Comparison of ENCODE assay signal across 8 cellular contexts in the genomic region with DNA sequence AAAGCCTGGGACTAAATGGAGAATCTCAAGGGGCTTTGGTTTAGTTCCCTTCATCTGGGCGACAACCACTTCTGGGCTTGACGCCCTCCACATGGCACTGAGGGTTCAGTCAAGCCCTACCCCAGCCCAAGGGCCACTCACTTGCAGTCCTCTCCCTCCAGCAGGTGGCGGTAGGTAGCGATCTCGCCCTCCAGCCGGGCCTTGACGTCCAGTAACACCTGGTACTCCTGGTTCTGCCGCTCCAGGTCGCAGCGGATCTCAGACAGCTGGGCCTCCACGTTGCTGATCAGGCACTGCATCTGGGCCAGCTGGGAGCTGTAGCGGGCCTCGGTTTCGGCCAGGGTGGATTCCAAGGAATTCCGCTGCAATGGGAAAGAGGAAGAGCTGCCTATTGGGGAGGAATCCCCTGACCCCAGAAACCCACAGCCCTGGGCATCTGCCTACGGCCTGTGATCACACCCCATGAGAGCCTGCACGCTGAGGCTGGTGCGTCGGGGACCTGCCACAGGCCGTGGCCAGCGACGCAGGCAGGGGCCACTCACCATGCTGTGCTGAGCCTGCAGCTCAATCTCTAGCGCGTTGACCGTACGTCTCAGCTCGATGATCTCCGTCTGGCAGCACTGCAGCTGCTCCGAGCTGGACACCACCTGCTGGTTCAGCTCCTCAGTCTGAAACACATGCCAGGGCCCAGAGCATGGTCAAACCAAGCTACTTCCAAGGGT. TPM values are rescaled to one million over a fixed set of nuclear protein-coding genes. Genes with fewer than 3 reads are reported as not detected.
DNase-seq lines count a peak whose midpoint lies in the region; ATAC-seq and TF ChIP-seq lines count a peak whose summit lies in the region.

No MANE protein-coding gene starts in this region.

- no peak overlapping the region for H3K4me2 ChIP-seq in SU-DHL-6 (ENCODE audit: low read depth, low read length, poor library complexity, severe bottlenecking)

- DNase-seq in GM20000 (ENCODE audit: low spot score) (peak; percentile 38), fibroblast of the aortic adventitia (ENCODE audit: low read depth) (no peak), NCI-H187 treated with DMSO at 0.1 percent for 48 hours (lab: John Stamatoyannopoulos, UW) (no peak), amniotic stem cell (lab: John Stamatoyannopoulos, UW) (no peak), NCI-H1105 treated with DMSO at 0.1 percent for 48 hours (lab: John Stamatoyannopoulos, UW) (no peak)
- peak; percentile 55 to 67 for DNase-seq in stimulated activated CD4-positive, alpha-beta T cell treated with anti-CD3 and anti-CD28 coated beads, Interleukin-2, amount 100 ng/mL, for 24 hours

- H3K36me3 ChIP-seq in SU-DHL-6 (ENCODE audit: low read length) = no peaks in the 10 kb centered on the region

- H3K4me3 ChIP-seq in SU-DHL-6 (ENCODE audit: insufficient read depth, low read length, poor library complexity, severe bottlenecking) (no peak overlapping the region), fibroblast of the aortic adventitia (ENCODE audit: low read depth, low read length) (no peak overlapping the region)

- H3K79me2 ChIP-seq in SU-DHL-6 (ENCODE audit: insufficient read depth, low read length) = no peaks in the 10 kb centered on the region

- no peak overlapping the region for H2AFZ ChIP-seq in SU-DHL-6 (ENCODE audit: low read depth, low read length, severe bottlenecking)

- TF ChIP-seq CTCF in GM20000 (IDR thresholded peaks at IDR 0.05; ENCODE audit: extremely low read depth, missing control alignments) (peak; percentile 64), SU-DHL-6 (IDR thresholded peaks at IDR 0.05; ENCODE audit: insufficient read depth, low read length, poor library complexity, severe bottlenecking) (peak; percentile 45), fibroblast of the aortic adventitia (IDR thresholded peaks at IDR 0.05; ENCODE audit: insufficient read depth, low read length) (peak; percentile 35)

- ATAC-seq in HG03196 (IDR thresholded peaks at IDR 0.05; ENCODE audit: unreplicated experiment) = no peak

- no peak overlapping the region for H3K27ac ChIP-seq in SU-DHL-6 (ENCODE audit: low read depth, low read length)

- H3K9ac ChIP-seq in SU-DHL-6 (ENCODE audit: low read length) = no peak overlapping the region

- H3K9me3 ChIP-seq in SU-DHL-6 (ENCODE audit: insufficient read depth, low read length) = no peaks in the 10 kb centered on the region

- H3F3A ChIP-seq in SU-DHL-6 (ENCODE audit: insufficient read depth) = no peaks in the 10 kb centered on the region

- H3K27me3 ChIP-seq in SU-DHL-6 (ENCODE audit: low read length) = no peaks in the 10 kb centered on the region

- H4K20me1 ChIP-seq in SU-DHL-6 (ENCODE audit: low read depth, low read length) = no peaks in the 10 kb centered on the region

- no peaks in the 10 kb centered on the region for H3K9me2 ChIP-seq in SU-DHL-6 (replicated peaks; ENCODE audit: insufficient read depth, low read length)

RNA-seq across cellular contexts. Expression of a gene that starts 2.7 kb away (rescaled TPM):
- not detected in 2 replicates for total RNA-seq in fibroblast of the aortic adventitia (ENCODE audit: low replicate concordance)

RNA-seq across cellular contexts. Expression of a gene that starts 6.0 kb away (rescaled TPM):
- total RNA-seq in fibroblast of the aortic adventitia (ENCODE audit: low replicate concordance) = not detected in 2 replicates

RNA-seq across cellular contexts. Expression of a gene that starts 18.4 kb away (rescaled TPM):
- total RNA-seq in fibroblast of the aortic adventitia (ENCODE audit: low replicate concordance) = not detected in 2 replicates

RNA-seq across cellular contexts. Expression of a gene that starts 19.8 kb away (rescaled TPM):
- 0.09 TPM in 1 of 2 replicates, not detected in the other for total RNA-seq in fibroblast of the aortic adventitia (ENCODE audit: low replicate concordance)

RNA-seq across cellular contexts. Expression of a gene that starts 31.7 kb away (rescaled TPM):
- total RNA-seq in fibroblast of the aortic adventitia (ENCODE audit: low replicate concordance) = 0.63 TPM in 1 of 2 replicates, not detected in the other

Comparison
In these comparisons a context has a peak if more than half of its experiments do, and no peak if none do; other contexts are left out.
1. DNase-seq: peak in GM20000 (single experiment) and stimulated activated CD4-positive, alpha-beta T cell treated with anti-CD3 and anti-CD28 coated beads, Interleukin-2, amount 100 ng/mL, for 24 hours (2 of 2); none in fibroblast of the aortic adventitia (single experiment), NCI-H187 treated with DMSO at 0.1 percent for 48 hours (single experiment), amniotic stem cell (single experiment) and NCI-H1105 treated with DMSO at 0.1 percent for 48 hours (single experiment).
2. Peak in every context shown above with its lines, with median percentiles within 50 percentile points of each other: CTCF ChIP-seq.